11 cellular contexts compared by ENCODE assay signal in genomic region chr5:173252641-173253040, GRCh38. TPM values are rescaled to one million over a fixed set of nuclear protein-coding genes. Genes with fewer than 3 reads are reported as not detected.
"Had no signal": no experiment of that assay in that cellular context is flagged by ENCODE, and none has a peak within 500 bp of the region (broad histone marks: within the 10 kb centered on the region; RNA-seq: fewer than 3 reads in every experiment).

No MANE protein-coding gene starts in this region.

RNA-seq across cellular contexts. Expression of gene NKX2-5, which starts 17.6 kb away (rescaled TPM):
- total RNA-seq: activated B cell treated with CpG ODN at 0.5 μM for 24 hours; activated CD4-positive, alpha-beta memory T cell treated with anti-CD3 and anti-CD28 coated beads for 36 hours; activated CD4-positive, alpha-beta T cell treated with anti-CD3 and anti-CD28 coated beads, Interleukin-2, amount 10 ng/mL, durations not matched to agents 24 days and 14 days; activated CD8-positive, alpha-beta memory T cell treated with anti-CD3 and anti-CD28 coated beads, Interleukin-2, amount 10 ng/mL, durations not matched to agents 7 days and 5 days; activated CD8-positive, alpha-beta T cell treated with anti-CD3 and anti-CD28 coated beads, Interleukin-2, amount 10 ng/mL, durations not matched to agents 7 days and 5 days; activated naive CD8-positive, alpha-beta T cell treated with anti-CD3 and anti-CD28 coated beads, Interleukin-2, amount 10 ng/mL, durations not matched to agents 7 days and 5 days; activated T-helper 1 cell treated with anti-CD3 and anti-CD28 coated beads, Interleukin-12 subunit alpha, Interleukin-12 subunit beta, Interleukin-2, Interleukin-4 antibody, amounts not matched to agents 30 ng/mL and 10 ng/mL and 1 ng/mL, durations not matched to agents 14 hours and 24 hours and 36 hours; activated T-helper 2 cell treated with anti-CD3 and anti-CD28 coated beads, Interferon-gamma antibody, Interleukin-2, Interleukin-4, amounts not matched to agents 10 μg/mL and 5 μg/mL and 100 μg/mL, durations not matched to agents 14 hours and 24 hours and 36 hours; adrenal gland; aorta; body of pancreas had no signal
